ENCODE assay signal across 8 cellular contexts in genomic region chr6:13614126-13614925, GRCh38. TPM values are rescaled to one million over a fixed set of nuclear protein-coding genes. Genes with fewer than 3 reads are reported as not detected.
DNase-seq lines count a peak whose midpoint lies in the region; ATAC-seq, FAIRE-seq and TF ChIP-seq lines count a peak whose summit lies in the region.

No MANE protein-coding gene starts in this region.

- H3K9me3 ChIP-seq in endothelial cell of umbilical vein (replicated peaks; ENCODE audit: control insufficient read depth, insufficient read depth, low read length) (no peaks in the 10 kb centered on the region), mononuclear cell (ENCODE audit: low read depth, low read length) (no peaks in the 10 kb centered on the region), tibial nerve (no peaks in the 10 kb centered on the region)

- DNase-seq in NCI-H2081 (lab: John Stamatoyannopoulos, UW) (peak; percentile 58 to 72), NCI-H2081 treated with DMSO at 0.1 percent for 48 hours (lab: John Stamatoyannopoulos, UW) (no peak), endothelial cell of umbilical vein (ENCODE audit: low read depth, low spot score) (no peak), tibial nerve (ENCODE audit: low spot score in 2 of 2) (no peak)
- no peak for DNase-seq in Jurkat, Clone E6-1 (ENCODE audit: low read depth, low spot score)
- no peak for DNase-seq in T-helper 2 cell treated with Interferon-gamma antibody and Interleukin-4, amounts not matched to agents 5 μg/mL and 100 μg/mL, for 36 hours (ENCODE audit: low spot score)

- FAIRE-seq in endothelial cell of umbilical vein (lab: Jason Lieb, UNC): no peak

- H3K27me3 ChIP-seq in endothelial cell of umbilical vein (ENCODE audit: control insufficient read depth in 2 of 2, insufficient read depth in 2 of 2, low read length in 2 of 2): no peaks in the 10 kb centered on the region
- H3K27me3 ChIP-seq in mononuclear cell (ENCODE audit: insufficient read depth, low read length): no peaks in the 10 kb centered on the region
- H3K27me3 ChIP-seq in tibial nerve: no peaks in the 10 kb centered on the region

- intact Hi-C loops in endothelial cell of umbilical vein (cut with micrococcal nuclease): loop anchor here (2.0 to 10.0 kb wide), 2 partner anchors 86 to 980 kb away; no protein-coding TSS in a partner anchor

- H3K4me3 Mint-ChIP-seq in T-helper 2 cell treated with Interferon-gamma antibody and Interleukin-4, amounts not matched to agents 5 μg/mL and 100 μg/mL, for 36 hours: peak overlapping the region; percentile 91

- ATAC-seq in GM21737 (IDR thresholded peaks at IDR 0.05; ENCODE audit: unreplicated experiment): peak; percentile 26

- peaks cover 17% of the 10 kb centered on the region for H3K4me1 ChIP-seq in endothelial cell of umbilical vein (ENCODE audit: control insufficient read depth, extremely low read depth, insufficient read depth, low read length)
- H3K4me1 ChIP-seq in mononuclear cell (ENCODE audit: insufficient read depth, low read length): peaks cover 29% of the 10 kb centered on the region
- peaks cover 0 to 34% (median 13%) of the 10 kb centered on the region in 4 donors for H3K4me1 ChIP-seq in tibial nerve

- H3K36me3 ChIP-seq in endothelial cell of umbilical vein (ENCODE audit: control insufficient read depth in 2 of 2, extremely low read depth in 1 of 2, insufficient read depth in 2 of 2, low read length in 2 of 2) (peaks cover 7 to 19% of the 10 kb centered on the region in 2 experiments), tibial nerve (peaks cover 0 to 38% (median 3%) of the 10 kb centered on the region in 3 donors)

- peak overlapping the region; percentile 63 for H2AFZ ChIP-seq in endothelial cell of umbilical vein (ENCODE audit: low read depth, low read length)

- TF ChIP-seq POLR2A in endothelial cell of umbilical vein (IDR thresholded peaks at IDR 0.05; ENCODE audit: low read depth, low read length): no peak
- TF ChIP-seq POLR2A in tibial nerve (IDR thresholded peaks at IDR 0.05): no peak

- H3K4me2 ChIP-seq in endothelial cell of umbilical vein (ENCODE audit: insufficient read depth, low read length): peak overlapping the region; percentile 56

- no peak for TF ChIP-seq CTCF in endothelial cell of umbilical vein (IDR thresholded peaks at IDR 0.05; ENCODE audit: extremely low read depth in 1 of 2, insufficient read depth in 1 of 2, low read depth in 1 of 2, low read length in 2 of 2)
- no peak for TF ChIP-seq CTCF in tibial nerve (IDR thresholded peaks at IDR 0.05)

- peak overlapping the region; percentile 98 for H3K4me3 ChIP-seq in Jurkat, Clone E6-1 (ENCODE audit: low read length)
- peak overlapping the region; percentile 48 to 99 (median 89) for H3K4me3 ChIP-seq in endothelial cell of umbilical vein (replicated peaks in 1 of 3; ENCODE audit: insufficient read depth in 1 of 3, low read depth in 1 of 3, low read length in 3 of 3)
- peak overlapping the region; percentile 66 for H3K4me3 ChIP-seq in mononuclear cell (ENCODE audit: low read length)
- peak overlapping the region; percentile 69 to 87 (median 75) for H3K4me3 ChIP-seq in tibial nerve

- H3K27ac Mint-ChIP-seq in T-helper 2 cell treated with Interferon-gamma antibody and Interleukin-4, amounts not matched to agents 5 μg/mL and 100 μg/mL, for 36 hours: peak overlapping the region; percentile 94

- no peaks in the 10 kb centered on the region for H3K9me1 ChIP-seq in endothelial cell of umbilical vein (replicated peaks; ENCODE audit: control insufficient read depth, extremely low read depth, insufficient read depth, low read length)

- POLR2A ChIA-PET in endothelial cell of umbilical vein (lab: Charles Lee): interaction anchor here (0.7 to 2.0 kb wide), 4 partner anchors 39 to 286 kb away, joined by 3 to 7 read pairs (median 5); partner anchors contain the start of genes GFOD1, SIRT5 and TBC1D7

- TF ChIP-seq EP300 in tibial nerve (IDR thresholded peaks at IDR 0.05): no peak

- dilution Hi-C loops in endothelial cell of umbilical vein (cut with MboI; ENCODE audit: extremely low pct_ligation_motif_present, low sequenced_read_pairs): no loop called here

- peak overlapping the region; percentile 86 for H3K9ac ChIP-seq in endothelial cell of umbilical vein (replicated peaks; ENCODE audit: extremely low read depth, insufficient read depth, low read length)

- CTCF ChIA-PET in endothelial cell of umbilical vein (lab: Charles Lee): interaction anchor here (0.9 to 3.4 kb wide), 20 partner anchors 10 to 703 kb away, joined by 3 to 42 read pairs (median 6); partner anchors contain the start of genes GFOD1, RANBP9, SIRT5 and TBC1D7

- H3K36me3 Mint-ChIP-seq in T-helper 2 cell treated with Interferon-gamma antibody and Interleukin-4, amounts not matched to agents 5 μg/mL and 100 μg/mL, for 36 hours (ENCODE audit: low read depth): peaks cover 33% of the 10 kb centered on the region

- 6 to 8% methylated on average over 35 of the region's 38 CpGs for WGBS in tibial nerve, 2 donors

- BruUV-seq in endothelial cell of umbilical vein (replicated peaks; lab: Mats Ljungman, UMichigan): TSS peak; percentile 80

- no peaks in the 10 kb centered on the region for H3K27me3 Mint-ChIP-seq in T-helper 2 cell treated with Interferon-gamma antibody and Interleukin-4, amounts not matched to agents 5 μg/mL and 100 μg/mL, for 36 hours (ENCODE audit: low read depth)

- peaks cover 27% of the 10 kb centered on the region for H3K79me2 ChIP-seq in endothelial cell of umbilical vein (ENCODE audit: control insufficient read depth, insufficient read depth, low read length)

- H3K4me1 Mint-ChIP-seq in T-helper 2 cell treated with Interferon-gamma antibody and Interleukin-4, amounts not matched to agents 5 μg/mL and 100 μg/mL, for 36 hours (ENCODE audit: low read depth): peaks cover 37% of the 10 kb centered on the region

- no peaks in the 10 kb centered on the region for H3K9me3 Mint-ChIP-seq in T-helper 2 cell treated with Interferon-gamma antibody and Interleukin-4, amounts not matched to agents 5 μg/mL and 100 μg/mL, for 36 hours

- no peaks in the 10 kb centered on the region for H4K20me1 ChIP-seq in endothelial cell of umbilical vein (replicated peaks; ENCODE audit: control insufficient read depth, extremely low read depth, insufficient read depth, low read length)

- H3K27ac ChIP-seq in endothelial cell of umbilical vein (ENCODE audit: insufficient read depth, low read depth, low read length) (peak overlapping the region; percentile 78), tibial nerve (peak overlapping the region; percentile 32 to 91 (median 75))

TF ChIP-seq in endothelial cell of umbilical vein, 7 proteins besides CTCF, POLR2A, EP300 and RAD21:
- no peak for TF ChIP-seq FOS (IDR thresholded peaks at IDR 0.05; ENCODE audit: borderline replicate concordance, insufficient read depth, low read length)
- TF ChIP-seq POLR2AphosphoS5 (IDR thresholded peaks at IDR 0.05; ENCODE audit: insufficient read depth, low read depth, low read length): no peak

RNA-seq across cellular contexts. Expression of gene NOL7, which starts 0.8 kb away (rescaled TPM):
- polyA plus RNA-seq in Jurkat, Clone E6-1 (2012; ENCODE audit: insufficient read depth, insufficient read length): 149 TPM
- total RNA-seq in endothelial cell of umbilical vein (75.6 and 80.0 TPM in 2 replicates), mononuclear cell (46.2 TPM), tibial nerve (100 to 1,000 TPM; 108 to 187 (median 125) TPM)
- 20.5 and 36.3 TPM in 2 replicates for polyA plus RNA-seq in endothelial cell of umbilical vein
- polyA plus RNA-seq in endothelial cell of umbilical vein (2011; cell fraction: cytosol; rRNA removed): 38.8 and 40.8 TPM in 2 replicates
- 15.0 and 29.2 TPM in 2 replicates for polyA plus RNA-seq in endothelial cell of umbilical vein (2011; cell fraction: nucleus; rRNA removed)
- polyA plus RNA-seq in endothelial cell of umbilical vein (2012): 51.6 and 73.6 TPM in 2 replicates
- 4.4 and 6.5 TPM in 2 replicates for polyA minus RNA-seq in endothelial cell of umbilical vein
- 22.8 TPM for polyA minus RNA-seq in endothelial cell of umbilical vein (2011; cell fraction: cytosol; rRNA and poly(A)+ RNA removed)
- polyA minus RNA-seq in endothelial cell of umbilical vein (2011; cell fraction: nucleus; rRNA and poly(A)+ RNA removed): 5.3 and 8.2 TPM in 2 replicates

RNA-seq across cellular contexts. Expression of gene SIRT5, which starts 39.9 kb away (rescaled TPM):
- 11.0 TPM for polyA plus RNA-seq in Jurkat, Clone E6-1 (2012; ENCODE audit: insufficient read depth, insufficient read length)
- total RNA-seq in endothelial cell of umbilical vein (7.2 and 8.0 TPM in 2 replicates), mononuclear cell (6.2 TPM), tibial nerve (10 to 100 TPM in 3 of 4 donors, 1 to 10 TPM in 1; 7.5 to 13.3 (median 11.7) TPM)
- 3.3 and 4.7 TPM in 2 replicates for polyA plus RNA-seq in endothelial cell of umbilical vein
- 3.9 and 4.6 TPM in 2 replicates for polyA plus RNA-seq in endothelial cell of umbilical vein (2011; cell fraction: cytosol; rRNA removed)
- 11.4 and 11.8 TPM in 2 replicates for polyA plus RNA-seq in endothelial cell of umbilical vein (2011; cell fraction: nucleus; rRNA removed)
- polyA plus RNA-seq in endothelial cell of umbilical vein (2012): 4.6 and 4.7 TPM in 2 replicates
- polyA minus RNA-seq in endothelial cell of umbilical vein: 4.1 and 4.2 TPM in 2 replicates
- polyA minus RNA-seq in endothelial cell of umbilical vein (2011; cell fraction: cytosol; rRNA and poly(A)+ RNA removed): 3.1 TPM
- 3.8 and 3.9 TPM in 2 replicates for polyA minus RNA-seq in endothelial cell of umbilical vein (2011; cell fraction: nucleus; rRNA and poly(A)+ RNA removed)

Comparison
In these comparisons a context has a peak if more than half of its experiments do, and no peak if none do; other contexts are left out.
1. DNase-seq: peak in NCI-H2081 (2 of 2); none in NCI-H2081 treated with DMSO at 0.1 percent for 48 hours (single experiment), Jurkat, Clone E6-1 (single experiment), T-helper 2 cell treated with Interferon-gamma antibody and Interleukin-4, amounts not matched to agents 5 μg/mL and 100 μg/mL, for 36 hours (single experiment), endothelial cell of umbilical vein (single experiment) and tibial nerve (0 of 2).
2. Peak in every context shown above with its lines, with median percentiles within 50 percentile points of each other: H3K4me3 ChIP-seq.